ENCODE assay signal across 21 cellular contexts in the genomic region with DNA sequence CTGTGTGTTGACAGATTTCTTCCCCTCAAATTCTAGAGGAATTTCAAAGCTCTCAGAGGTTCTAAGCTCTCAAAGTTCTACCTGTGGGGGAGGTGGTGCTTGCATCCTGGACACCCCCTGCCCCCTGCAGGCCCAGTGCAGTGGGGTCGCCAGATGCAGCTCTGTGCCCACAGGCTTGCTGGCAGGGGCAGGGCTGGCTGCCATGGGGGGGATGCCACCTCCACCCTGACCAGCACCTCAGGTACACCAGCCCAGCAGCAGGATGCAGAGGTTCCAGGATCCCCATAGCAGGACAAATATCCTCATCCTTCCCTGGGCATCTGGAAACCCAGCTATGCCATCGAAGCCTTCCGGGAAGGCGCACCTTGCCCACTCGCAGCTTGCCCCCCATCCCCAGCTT.
"Had no signal": no experiment of that assay in that cellular context is flagged by ENCODE, and none has a peak within 500 bp of the region (broad histone marks: within the 10 kb centered on the region; RNA-seq: fewer than 3 reads in every experiment).

No MANE protein-coding gene starts in this region.

- H3K27ac ChIP-seq: right lobe of liver, SK-N-MC, thyroid gland had no signal

- H3K4me3 Mint-ChIP-seq: activated CD4-positive, alpha-beta T cell treated with anti-CD3 and anti-CD28 coated beads, Interleukin-2, amount 10 ng/mL, durations not matched to agents 24 days and 14 days; activated CD8-positive, alpha-beta T cell treated with anti-CD3 and anti-CD28 coated beads, Interleukin-2, amount 10 ng/mL, durations not matched to agents 7 days and 5 days; activated naive CD4-positive, alpha-beta T cell treated with anti-CD3 and anti-CD28 coated beads, Interleukin-2, amount 50 U/mL, for 24 hours; activated naive CD8-positive, alpha-beta T cell treated with anti-CD3 and anti-CD28 coated beads, Interleukin-2, amount 50 U/mL, for 24 hours; naive B cell; neural crest cell; T-helper 17 cell had no signal

- H3K27me3 ChIP-seq: right lobe of liver, thyroid gland had no signal

- H3K36me3 Mint-ChIP-seq: activated naive CD4-positive, alpha-beta T cell treated with anti-CD3 and anti-CD28 coated beads, Interleukin-2, amount 50 U/mL, for 24 hours had no signal

- ATAC-seq: activated CD8-positive, alpha-beta T cell treated with anti-CD3 and anti-CD28 coated beads, Interleukin-2, amount 10 ng/mL, durations not matched to agents 7 days and 5 days; activated naive CD8-positive, alpha-beta T cell treated with anti-CD3 and anti-CD28 coated beads, Interleukin-2, amount 50 U/mL, for 24 hours; esophagus mucosa; left ventricle myocardium superior; stimulated activated naive CD8-positive, alpha-beta T cell treated with anti-CD3 and anti-CD28 coated beads, Interleukin-15, Interleukin-2, amounts not matched to agents 100 U/mL and 50 U/mL, for 24 hours; T-helper 17 cell had no signal

- H3K4me1 ChIP-seq: right lobe of liver, thyroid gland had no signal

- H3K4me1 Mint-ChIP-seq: neural crest cell had no signal

- H3K27ac Mint-ChIP-seq: activated CD4-positive, alpha-beta T cell treated with anti-CD3 and anti-CD28 coated beads, Interleukin-2, amount 10 ng/mL, durations not matched to agents 24 days and 14 days; activated CD8-positive, alpha-beta T cell treated with anti-CD3 and anti-CD28 coated beads, Interleukin-2, amount 10 ng/mL, durations not matched to agents 7 days and 5 days; activated naive CD4-positive, alpha-beta T cell treated with anti-CD3 and anti-CD28 coated beads, Interleukin-2, amount 50 U/mL, for 24 hours; activated naive CD8-positive, alpha-beta T cell treated with anti-CD3 and anti-CD28 coated beads, Interleukin-2, amount 50 U/mL, for 24 hours; activated T-helper 2 cell treated with anti-CD3 and anti-CD28 coated beads, Interferon-gamma antibody, Interleukin-2, Interleukin-4, amounts not matched to agents 10 μg/mL and 5 μg/mL and 100 μg/mL, durations not matched to agents 14 hours and 24 hours and 36 hours; T-helper 17 cell had no signal

- DNase-seq: activated CD4-positive, alpha-beta T cell treated with anti-CD3 and anti-CD28 coated beads, Interleukin-2, amount 10 ng/mL, durations not matched to agents 24 days and 14 days; activated CD8-positive, alpha-beta T cell treated with anti-CD3 and anti-CD28 coated beads, Interleukin-2, amount 10 ng/mL, durations not matched to agents 7 days and 5 days; activated naive CD8-positive, alpha-beta T cell treated with anti-CD3 and anti-CD28 coated beads, Interleukin-2, amount 50 U/mL, for 24 hours; activated T-cell treated with anti-CD3 and anti-CD28 coated beads, Interleukin-2, amount 50 U/mL, for 48 hours; amygdala; caudate nucleus; foreskin fibroblast; left ventricle myocardium superior; naive B cell; occipital lobe; stimulated activated CD4-positive, alpha-beta T cell treated with anti-CD3 and anti-CD28 coated beads, Interleukin-2, amount 100 ng/mL, for 48 hours; stimulated activated naive CD8-positive, alpha-beta T cell treated with anti-CD3 and anti-CD28 coated beads, Interleukin-15, Interleukin-2, amounts not matched to agents 100 U/mL and 50 U/mL, for 24 hours; T-helper 17 cell; T1000; thyroid gland had no signal

- H3K4me3 ChIP-seq: right lobe of liver, SK-N-MC, thyroid gland had no signal

- H3K9me3 ChIP-seq: right lobe of liver, thyroid gland had no signal

- H3K36me3 ChIP-seq: right lobe of liver, thyroid gland had no signal

- H3K9me3 Mint-ChIP-seq: activated naive CD4-positive, alpha-beta T cell treated with anti-CD3 and anti-CD28 coated beads, Interleukin-2, amount 50 U/mL, for 24 hours had no signal
